19 cellular contexts compared by ENCODE assay signal in the genomic region with DNA sequence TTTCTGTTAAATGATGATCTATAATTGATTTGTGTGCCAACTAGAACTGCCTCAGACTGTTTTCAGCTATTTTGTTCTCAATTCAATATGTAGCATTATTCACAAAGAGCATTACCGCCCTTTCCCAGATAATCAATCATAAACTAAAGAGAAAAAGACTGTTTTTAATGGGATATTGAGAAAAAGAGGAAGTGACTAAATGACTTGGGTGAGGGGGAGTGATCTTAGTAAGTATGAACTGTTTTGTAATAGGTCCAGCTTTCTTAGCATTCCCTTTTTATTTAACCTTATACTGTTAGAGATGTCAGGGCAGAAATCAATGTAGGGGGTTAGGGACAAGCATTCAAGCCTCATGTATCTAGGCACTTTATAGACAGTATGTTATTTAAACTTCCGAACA.
"Had no signal": no experiment of that assay in that cellular context is flagged by ENCODE, and none has a peak within 500 bp of the region (broad histone marks: within the 10 kb centered on the region; RNA-seq: fewer than 3 reads in every experiment).

No MANE protein-coding gene starts in this region.

- H3K36me3 Mint-ChIP-seq: activated CD8-positive, alpha-beta memory T cell treated with anti-CD3 and anti-CD28 coated beads, Interleukin-2, amount 10 ng/mL, durations not matched to agents 7 days and 5 days; activated naive CD8-positive, alpha-beta T cell treated with anti-CD3 and anti-CD28 coated beads for 36 hours; type B pancreatic cell had no signal

- H3K9me3 ChIP-seq: heart left ventricle, left lung, suprapubic skin had no signal

- FAIRE-seq: bronchial epithelial cell, endometrium, frontal cortex had no signal

- H3K27ac ChIP-seq: heart left ventricle, left lung, suprapubic skin had no signal

- H3K27me3 Mint-ChIP-seq: activated naive CD8-positive, alpha-beta T cell treated with anti-CD3 and anti-CD28 coated beads for 36 hours; type B pancreatic cell had no signal

- H3K4me3 Mint-ChIP-seq: activated CD8-positive, alpha-beta memory T cell treated with anti-CD3 and anti-CD28 coated beads, Interleukin-2, amount 10 ng/mL, durations not matched to agents 7 days and 5 days; activated naive CD8-positive, alpha-beta T cell treated with anti-CD3 and anti-CD28 coated beads for 36 hours; activated T-cell treated with anti-CD3 and anti-CD28 coated beads, Interleukin-2, amount 50 U/mL, for 4 hours; type B pancreatic cell had no signal

- H3K36me3 ChIP-seq: heart left ventricle, left lung, suprapubic skin had no signal

- ATAC-seq: activated CD8-positive, alpha-beta memory T cell treated with anti-CD3 and anti-CD28 coated beads, Interleukin-2, amount 10 ng/mL, durations not matched to agents 7 days and 5 days; activated T-cell treated with anti-CD3 and anti-CD28 coated beads, Interleukin-2, amount 50 U/mL, for 4 hours; esophagus mucosa; heart left ventricle; left lung had no signal

- H3K27me3 ChIP-seq: heart left ventricle, left lung, suprapubic skin had no signal

- H3K27ac Mint-ChIP-seq: activated CD8-positive, alpha-beta memory T cell treated with anti-CD3 and anti-CD28 coated beads, Interleukin-2, amount 10 ng/mL, durations not matched to agents 7 days and 5 days; activated naive CD8-positive, alpha-beta T cell treated with anti-CD3 and anti-CD28 coated beads for 36 hours; type B pancreatic cell had no signal

- DNase-seq: activated CD4-positive, alpha-beta T cell treated with anti-CD3 and anti-CD28 coated beads, Interleukin-2, amount 50 U/mL, for 48 hours; activated CD4-positive, CD25-positive, alpha-beta regulatory T cell treated with anti-CD3 and anti-CD28 coated beads, Interleukin-2, amount 50 U/mL, for 72 hours; activated CD8-positive, alpha-beta memory T cell treated with anti-CD3 and anti-CD28 coated beads, Interleukin-2, amount 10 ng/mL, durations not matched to agents 7 days and 5 days; activated gamma-delta T cell; activated naive CD8-positive, alpha-beta T cell treated with anti-CD3 and anti-CD28 coated beads for 36 hours; activated T-cell treated with anti-CD3 and anti-CD28 coated beads, Interleukin-2, amount 50 U/mL, for 4 hours; anterior cingulate cortex; heart left ventricle; islet precursor cell; left lung; mesenchymal stem cell; stimulated activated CD4-positive, alpha-beta T cell treated with anti-CD3 and anti-CD28 coated beads, Interleukin-12 subunit alpha, Interleukin-12 subunit beta, amount 100 ng/mL, for 4 hours; stimulated activated naive CD4-positive, alpha-beta T cell had no signal

- H3K4me1 ChIP-seq: heart left ventricle, left lung, suprapubic skin had no signal

- H3K9me3 Mint-ChIP-seq: activated naive CD8-positive, alpha-beta T cell treated with anti-CD3 and anti-CD28 coated beads for 36 hours; activated T-cell treated with anti-CD3 and anti-CD28 coated beads, Interleukin-2, amount 50 U/mL, for 4 hours; type B pancreatic cell had no signal

- H3K4me3 ChIP-seq: heart left ventricle, left lung, suprapubic skin had no signal
